ENCODE assay signal across 9 cellular contexts in genomic region chr12:12358528-12358927, GRCh38. TPM values are rescaled to one million over a fixed set of nuclear protein-coding genes. Genes with fewer than 3 reads are reported as not detected.
DNase-seq lines count a peak whose midpoint lies in the region; ATAC-seq and TF ChIP-seq lines count a peak whose summit lies in the region.
"Had no signal": no experiment of that assay in that cellular context is flagged by ENCODE, and none has a peak within 500 bp of the region (broad histone marks: within the 10 kb centered on the region; RNA-seq: fewer than 3 reads in every experiment).

No MANE protein-coding gene starts in this region.

- no peaks in the 10 kb centered on the region for H3K27me3 ChIP-seq in uterus

- H3K4me3 ChIP-seq in uterus: no peak overlapping the region

- ATAC-seq in activated naive CD8-positive, alpha-beta T cell treated with anti-CD3 and anti-CD28 coated beads, Interleukin-2, amount 50 U/mL, for 24 hours: no peak
- ATAC-seq in HG02759 (IDR thresholded peaks at IDR 0.05; ENCODE audit: unreplicated experiment) (no peak), HG02973 (IDR thresholded peaks at IDR 0.05; ENCODE audit: unreplicated experiment) (no peak)

- peaks cover 10% of the 10 kb centered on the region for H3K36me3 Mint-ChIP-seq in activated naive CD4-positive, alpha-beta T cell treated with anti-CD3 and anti-CD28 coated beads, Interleukin-2, amount 10 ng/mL, durations not matched to agents 7 days and 5 days
- H3K36me3 Mint-ChIP-seq in activated naive CD8-positive, alpha-beta T cell treated with anti-CD3 and anti-CD28 coated beads, Interleukin-2, amount 50 U/mL, for 24 hours (ENCODE audit: low read depth): peaks cover 8% of the 10 kb centered on the region
- no peaks in the 10 kb centered on the region for H3K36me3 Mint-ChIP-seq in mesothelial cell of epicardium

- peak overlapping the region; percentile 97 to 98 for H3K27ac ChIP-seq in uterus

- no peaks in the 10 kb centered on the region for H3K9me3 ChIP-seq in uterus

- no peak for TF ChIP-seq CTCF in mesothelial cell of epicardium (IDR thresholded peaks at IDR 0.05; ENCODE audit: unreplicated experiment)
- no peak for TF ChIP-seq CTCF in uterus (IDR thresholded peaks at IDR 0.05)

- no peaks in the 10 kb centered on the region for H3K27me3 Mint-ChIP-seq in activated naive CD4-positive, alpha-beta T cell treated with anti-CD3 and anti-CD28 coated beads, Interleukin-2, amount 10 ng/mL, durations not matched to agents 7 days and 5 days
- no peaks in the 10 kb centered on the region for H3K27me3 Mint-ChIP-seq in activated naive CD8-positive, alpha-beta T cell treated with anti-CD3 and anti-CD28 coated beads, Interleukin-2, amount 50 U/mL, for 24 hours
- no peaks in the 10 kb centered on the region for H3K27me3 Mint-ChIP-seq in mesothelial cell of epicardium (ENCODE audit: low read depth)

- no peaks in the 10 kb centered on the region for H3K9me3 Mint-ChIP-seq in activated naive CD4-positive, alpha-beta T cell treated with anti-CD3 and anti-CD28 coated beads, Interleukin-2, amount 10 ng/mL, durations not matched to agents 7 days and 5 days
- H3K9me3 Mint-ChIP-seq in activated naive CD8-positive, alpha-beta T cell treated with anti-CD3 and anti-CD28 coated beads, Interleukin-2, amount 50 U/mL, for 24 hours: no peaks in the 10 kb centered on the region
- H3K9me3 Mint-ChIP-seq in mesothelial cell of epicardium: no peaks in the 10 kb centered on the region

- intact Hi-C loops in uterus (cut with DNase I; ENCODE audit: low total_unique reads): no loop called here

- CTCF ChIA-PET in activated naive CD4-positive, alpha-beta T cell treated with anti-CD3 and anti-CD28 coated beads, Interleukin-2, amount 10 ng/mL, durations not matched to agents 7 days and 5 days (lab: Charles Lee): interaction anchor here (0.7 to 2.6 kb wide), 7 partner anchors 9 to 366 kb away, joined by 3 to 23 read pairs (median 7); partner anchors contain the start of genes CDKN1B and MANSC1

- H3K4me1 Mint-ChIP-seq in activated naive CD4-positive, alpha-beta T cell treated with anti-CD3 and anti-CD28 coated beads, Interleukin-2, amount 10 ng/mL, durations not matched to agents 7 days and 5 days: peaks cover 59% of the 10 kb centered on the region
- H3K4me1 Mint-ChIP-seq in activated naive CD8-positive, alpha-beta T cell treated with anti-CD3 and anti-CD28 coated beads, Interleukin-2, amount 50 U/mL, for 24 hours: peaks cover 41% of the 10 kb centered on the region
- peaks cover 13% of the 10 kb centered on the region for H3K4me1 Mint-ChIP-seq in mesothelial cell of epicardium

- TF ChIP-seq POLR2A in uterus (IDR thresholded peaks at IDR 0.05): no peak

- no peak for DNase-seq in activated naive CD4-positive, alpha-beta T cell treated with anti-CD3 and anti-CD28 coated beads, Interleukin-2, amount 10 ng/mL, durations not matched to agents 7 days and 5 days
- DNase-seq in activated naive CD4-positive, alpha-beta T cell treated with Interleukin-2 at 50 U/mL for 16 hours: no peak
- no peak for DNase-seq in activated naive CD8-positive, alpha-beta T cell treated with anti-CD3 and anti-CD28 coated beads, Interleukin-2, amount 50 U/mL, for 24 hours
- DNase-seq in mesothelial cell of epicardium (ENCODE audit: low spot score in 2 of 2, unreplicated experiment in 2 of 2): no peak
- DNase-seq in uterus: no peak
- no peak for DNase-seq in stimulated activated naive CD4-positive, alpha-beta T cell treated with Interleukin-2 at 50 U/mL for 16 hours (lab: John Stamatoyannopoulos, UW)
- DNase-seq: NCI-H2171 had no signal

- no peaks in the 10 kb centered on the region for H3K36me3 ChIP-seq in uterus

- peaks cover 0 to 7% of the 10 kb centered on the region in 2 donors for H3K4me1 ChIP-seq in uterus

- peak overlapping the region; percentile 97 for H3K27ac Mint-ChIP-seq in activated naive CD4-positive, alpha-beta T cell treated with anti-CD3 and anti-CD28 coated beads, Interleukin-2, amount 10 ng/mL, durations not matched to agents 7 days and 5 days
- H3K27ac Mint-ChIP-seq in activated naive CD8-positive, alpha-beta T cell treated with anti-CD3 and anti-CD28 coated beads, Interleukin-2, amount 50 U/mL, for 24 hours: peak overlapping the region; percentile 98
- peak overlapping the region; percentile 95 for H3K27ac Mint-ChIP-seq in mesothelial cell of epicardium

- peak overlapping the region; percentile 90 for H3K4me3 Mint-ChIP-seq in activated naive CD4-positive, alpha-beta T cell treated with anti-CD3 and anti-CD28 coated beads, Interleukin-2, amount 10 ng/mL, durations not matched to agents 7 days and 5 days
- peak overlapping the region; percentile 96 for H3K4me3 Mint-ChIP-seq in activated naive CD8-positive, alpha-beta T cell treated with anti-CD3 and anti-CD28 coated beads, Interleukin-2, amount 50 U/mL, for 24 hours
- H3K4me3 Mint-ChIP-seq in mesothelial cell of epicardium: no peak overlapping the region

RNA-seq across cellular contexts. Expression of gene BORCS5, which starts 1.6 kb away (rescaled TPM):
- 11.0 to 13.4 TPM (median 13.3 TPM) in 3 replicates for total RNA-seq in mesothelial cell of epicardium
- 10 to 100 TPM in 3 of 4 donors, under 1 TPM in 1; 0.51 to 87.1 (median 17.9) TPM for total RNA-seq in uterus

RNA-seq across cellular contexts. Expression of gene MANSC1, which starts 8.5 kb away (rescaled TPM):
- total RNA-seq in mesothelial cell of epicardium (15.4 to 17.2 TPM (median 16.6 TPM) in 3 replicates), uterus (10 to 100 TPM in 2 of 4 donors, 1 to 10 TPM in 2; 5.1 to 34.4 (median 16.9) TPM)
